10 cellular contexts compared by ENCODE assay signal in the genomic region with DNA sequence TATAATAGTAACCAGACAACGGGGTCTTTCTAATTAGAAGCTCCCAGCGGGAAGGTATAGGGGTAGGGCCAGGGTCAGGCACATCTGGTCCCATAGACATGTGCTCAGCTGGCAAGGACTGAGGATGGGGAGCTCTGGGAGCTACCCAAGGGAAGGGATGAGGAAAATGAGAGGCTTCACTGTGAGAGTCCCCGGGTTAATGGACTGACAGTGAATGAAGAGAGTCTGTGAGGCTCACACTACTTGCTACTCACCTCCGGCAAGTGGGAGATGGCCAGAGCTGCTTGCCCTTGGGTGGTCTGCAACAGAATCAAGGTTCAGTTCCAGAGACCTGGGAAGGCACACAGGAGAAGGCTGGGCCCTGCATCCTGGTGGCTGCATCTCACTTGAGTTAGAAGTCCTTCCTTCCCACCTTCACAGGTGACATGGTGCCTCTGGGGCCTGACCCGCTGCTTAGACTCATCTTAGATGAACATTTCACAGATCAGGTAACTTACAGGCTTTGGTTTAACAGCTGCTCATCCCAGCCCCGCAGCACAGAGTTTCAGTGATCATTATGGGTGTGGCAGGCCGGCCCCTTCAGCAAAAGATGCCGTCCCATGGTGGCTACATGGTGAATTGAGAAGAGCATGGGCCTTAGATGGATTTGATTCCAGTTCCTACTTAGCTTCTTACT. TPM values are rescaled to one million over a fixed set of nuclear protein-coding genes. Genes with fewer than 3 reads are reported as not detected.
DNase-seq lines count a peak whose midpoint lies in the region; ATAC-seq and TF ChIP-seq lines count a peak whose summit lies in the region.
"Had no signal": no experiment of that assay in that cellular context is flagged by ENCODE, and none has a peak within 500 bp of the region (broad histone marks: within the 10 kb centered on the region; RNA-seq: fewer than 3 reads in every experiment).

No MANE protein-coding gene starts in this region.

- H3K4me2 ChIP-seq in MM.1S (ENCODE audit: low read depth, low read length) (no peak overlapping the region), neuronal stem cell (ENCODE audit: insufficient read depth, low read length, poor library complexity, severe bottlenecking) (no peak overlapping the region)

- peaks cover 85% of the 10 kb centered on the region for H3K36me3 Mint-ChIP-seq in activated CD4-positive, alpha-beta T cell treated with anti-CD3 and anti-CD28 coated beads for 36 hours (ENCODE audit: low read depth)
- peaks cover 100% of the 10 kb centered on the region for H3K36me3 Mint-ChIP-seq in stimulated activated effector memory CD8-positive, alpha-beta T cell treated with anti-CD3 and anti-CD28 coated beads, Interleukin-12 subunit alpha, Interleukin-12 subunit beta, amount 100 ng/mL, for 72 hours

- peaks cover 36% of the 10 kb centered on the region for H3F3A ChIP-seq in MM.1S (ENCODE audit: insufficient read depth, low read length)

- no peak overlapping the region for H2AK5ac ChIP-seq in neuronal stem cell (ENCODE audit: low read depth, low read length)

- peak overlapping the region; percentile 99 for H3K27ac Mint-ChIP-seq in activated CD4-positive, alpha-beta T cell treated with anti-CD3 and anti-CD28 coated beads for 36 hours
- peak overlapping the region; percentile 99 for H3K27ac Mint-ChIP-seq in stimulated activated effector memory CD8-positive, alpha-beta T cell treated with anti-CD3 and anti-CD28 coated beads, Interleukin-12 subunit alpha, Interleukin-12 subunit beta, amount 100 ng/mL, for 72 hours

- no peaks in the 10 kb centered on the region for H3K79me1 ChIP-seq in neuronal stem cell (ENCODE audit: low read depth, low read length)

- no peak overlapping the region for H4K8ac ChIP-seq in neuronal stem cell (ENCODE audit: low read depth, low read length)

- H3K4me3 ChIP-seq in MM.1S (ENCODE audit: low read length) (no peak overlapping the region), neuronal stem cell (ENCODE audit: low read length in 2 of 2) (no peak overlapping the region)
- peak overlapping the region; percentile 35 for H3K4me3 ChIP-seq in effector memory CD4-positive, alpha-beta T cell (ENCODE audit: insufficient read depth, low read depth, low read length, poor library complexity, severe bottlenecking)
- H3K4me3 ChIP-seq: ovary had no signal

- H3K4me1 ChIP-seq in MM.1S (ENCODE audit: low read length) (peaks cover 40% of the 10 kb centered on the region), neuronal stem cell (ENCODE audit: control insufficient read depth in 2 of 2, insufficient read depth in 1 of 2, low read depth in 1 of 2, low read length in 2 of 2) (peaks cover 0 to 1% of the 10 kb centered on the region in 2 donors)
- H3K4me1 ChIP-seq in effector memory CD4-positive, alpha-beta T cell (ENCODE audit: control insufficient read depth, insufficient read depth, low read length, poor library complexity, severe bottlenecking): peaks cover 80% of the 10 kb centered on the region

- peak overlapping the region; percentile 72 for H3K4me3 Mint-ChIP-seq in activated CD4-positive, alpha-beta T cell treated with anti-CD3 and anti-CD28 coated beads for 36 hours
- peak overlapping the region; percentile 76 for H3K4me3 Mint-ChIP-seq in stimulated activated effector memory CD8-positive, alpha-beta T cell treated with anti-CD3 and anti-CD28 coated beads, Interleukin-12 subunit alpha, Interleukin-12 subunit beta, amount 100 ng/mL, for 72 hours

- H3K36me3 ChIP-seq in MM.1S (replicated peaks; ENCODE audit: insufficient read depth, low read length) (peaks cover 39% of the 10 kb centered on the region), neuronal stem cell (replicated peaks in 1 of 2; ENCODE audit: control insufficient read depth in 2 of 2, insufficient read depth in 2 of 2, low read length in 2 of 2) (no peaks in the 10 kb centered on the region)
- peaks cover 26% of the 10 kb centered on the region for H3K36me3 ChIP-seq in effector memory CD4-positive, alpha-beta T cell (ENCODE audit: control insufficient read depth, insufficient read depth, low read length)
- H3K36me3 ChIP-seq: ovary had no signal

- no peak overlapping the region for H2BK12ac ChIP-seq in neuronal stem cell (ENCODE audit: low read length)

- no peaks in the 10 kb centered on the region for H3K9me2 ChIP-seq in MM.1S (replicated peaks; ENCODE audit: insufficient read depth, low read length)

- no peak overlapping the region for H3K23ac ChIP-seq in neuronal stem cell (ENCODE audit: low read depth, low read length, poor library complexity)

- DNase-seq in activated CD4-positive, alpha-beta T cell treated with anti-CD3 and anti-CD28 coated beads for 36 hours: no peak
- DNase-seq in activated CD4-positive, alpha-beta T cell treated with anti-CD3 and anti-CD28 coated beads, Interleukin-2, amount 50 U/mL, for 48 hours: no peak
- DNase-seq in MM.1S: no peak
- DNase-seq in effector memory CD4-positive, alpha-beta T cell: no peak
- DNase-seq in stimulated activated effector memory CD8-positive, alpha-beta T cell treated with anti-CD3 and anti-CD28 coated beads, Interleukin-12 subunit alpha, Interleukin-12 subunit beta, amount 100 ng/mL, for 72 hours (ENCODE audit: low spot score in 2 of 2): no peak
- no peak for DNase-seq in neuronal stem cell (ENCODE audit: low spot score)
- DNase-seq in central memory CD4-positive, alpha-beta T cell: no peak
- DNase-seq: NCI-H1930, ovary had no signal

- CTCF ChIA-PET in activated CD4-positive, alpha-beta T cell treated with anti-CD3 and anti-CD28 coated beads for 36 hours (lab: Charles Lee): interaction anchor here (0.8 to 27.5 kb wide), 18 partner anchors 8 to 111 kb away, joined by 3 to 621 read pairs (median 5); a partner anchor contains a TSS

- H2BK15ac ChIP-seq in neuronal stem cell (ENCODE audit: low read length): no peak overlapping the region

- H3K9ac ChIP-seq in MM.1S (ENCODE audit: low read length): no peak overlapping the region
- H3K9ac ChIP-seq in neuronal stem cell (ENCODE audit: low read depth, low read length, poor library complexity): no peak overlapping the region

- peaks cover 100% of the 10 kb centered on the region for H3K79me2 ChIP-seq in MM.1S (ENCODE audit: low read length)

- H3K9me3 ChIP-seq in MM.1S (replicated peaks; ENCODE audit: insufficient read depth, low read length) (no peaks in the 10 kb centered on the region), neuronal stem cell (replicated peaks in 1 of 2; ENCODE audit: control insufficient read depth in 2 of 2, insufficient read depth in 1 of 2, low read depth in 1 of 2, low read length in 2 of 2) (no peaks in the 10 kb centered on the region)
- H3K9me3 ChIP-seq in effector memory CD4-positive, alpha-beta T cell (ENCODE audit: control insufficient read depth, low read length): no peaks in the 10 kb centered on the region
- H3K9me3 ChIP-seq: ovary had no signal

- H2BK120ac ChIP-seq in neuronal stem cell (ENCODE audit: low read depth, low read length): no peak overlapping the region

- H3K4me1 Mint-ChIP-seq in activated CD4-positive, alpha-beta T cell treated with anti-CD3 and anti-CD28 coated beads for 36 hours: peaks cover 96% of the 10 kb centered on the region
- H3K4me1 Mint-ChIP-seq in stimulated activated effector memory CD8-positive, alpha-beta T cell treated with anti-CD3 and anti-CD28 coated beads, Interleukin-12 subunit alpha, Interleukin-12 subunit beta, amount 100 ng/mL, for 72 hours: peaks cover 98% of the 10 kb centered on the region

- H3K27me3 ChIP-seq in MM.1S (replicated peaks; ENCODE audit: insufficient read depth, low read length) (no peaks in the 10 kb centered on the region), neuronal stem cell (ENCODE audit: control insufficient read depth in 3 of 3, insufficient read depth in 3 of 3, low read depth in 1 of 3, low read length in 3 of 3) (peaks cover 0 to 5% (median 0%) of the 10 kb centered on the region in 3 experiments)
- no peaks in the 10 kb centered on the region for H3K27me3 ChIP-seq in effector memory CD4-positive, alpha-beta T cell (replicated peaks; ENCODE audit: control insufficient read depth, insufficient read depth, low read length, poor library complexity, severe bottlenecking)
- H3K27me3 ChIP-seq: ovary had no signal

- no peaks in the 10 kb centered on the region for H3K9me3 Mint-ChIP-seq in activated CD4-positive, alpha-beta T cell treated with anti-CD3 and anti-CD28 coated beads for 36 hours (ENCODE audit: low read depth)
- H3K9me3 Mint-ChIP-seq in stimulated activated effector memory CD8-positive, alpha-beta T cell treated with anti-CD3 and anti-CD28 coated beads, Interleukin-12 subunit alpha, Interleukin-12 subunit beta, amount 100 ng/mL, for 72 hours: no peaks in the 10 kb centered on the region

- WGBS in neuronal stem cell (ENCODE audit: extremely low coverage in 2 of 2, insufficient read length in 2 of 2, insufficient replicate concordance in 1 of 2), 2 donors: no CpG with 5 or more reads among the region's 8 CpGs

- no peak overlapping the region for H2AFZ ChIP-seq in MM.1S (ENCODE audit: low read length)
- no peak overlapping the region for H2AFZ ChIP-seq in neuronal stem cell (ENCODE audit: low read length)

- no peaks in the 10 kb centered on the region for H3K27me3 Mint-ChIP-seq in activated CD4-positive, alpha-beta T cell treated with anti-CD3 and anti-CD28 coated beads for 36 hours

- H3K14ac ChIP-seq in neuronal stem cell (ENCODE audit: low read length): no peak overlapping the region

- intact Hi-C loops in activated CD4-positive, alpha-beta T cell treated with anti-CD3 and anti-CD28 coated beads for 36 hours (cut with DNase I, micrococcal nuclease): loop anchor here (1.0 to 5.0 kb wide), 4 partner anchors 10 to 108 kb away; a partner anchor contains a TSS

- no peak overlapping the region for H4K91ac ChIP-seq in neuronal stem cell (ENCODE audit: low read depth, low read length, poor library complexity)

- H3K27ac ChIP-seq in MM.1S (ENCODE audit: low read length): peak overlapping the region; percentile 58; the same call in 1 of the 2 replicates
- H3K27ac ChIP-seq in effector memory CD4-positive, alpha-beta T cell (ENCODE audit: insufficient read depth, low read length, poor library complexity, severe bottlenecking): peak overlapping the region; percentile 93
- no peak overlapping the region for H3K27ac ChIP-seq in neuronal stem cell (replicated peaks; ENCODE audit: low read length)
- H3K27ac ChIP-seq: ovary had no signal

- H3K18ac ChIP-seq in neuronal stem cell (ENCODE audit: low read length): no peak overlapping the region

- H3K4ac ChIP-seq in neuronal stem cell (ENCODE audit: low read length): no peak overlapping the region

- peaks cover 71% of the 10 kb centered on the region for H4K20me1 ChIP-seq in MM.1S (ENCODE audit: insufficient read depth, low read length)

- no peak overlapping the region for H2BK5ac ChIP-seq in neuronal stem cell (ENCODE audit: low read length)

- POLR2A ChIA-PET in activated CD4-positive, alpha-beta T cell treated with anti-CD3 and anti-CD28 coated beads for 36 hours (lab: Charles Lee): interaction anchor here (0.8 to 7.5 kb wide), 9 partner anchors 8 to 741 kb away, joined by 3 to 129 read pairs (median 4); a partner anchor contains a TSS

- no peak for TF ChIP-seq CTCF in MM.1S (IDR thresholded peaks at IDR 0.05; ENCODE audit: low read length)

- ATAC-seq in activated CD4-positive, alpha-beta T cell treated with anti-CD3 and anti-CD28 coated beads for 36 hours: no peak
- ATAC-seq in stimulated activated effector memory CD8-positive, alpha-beta T cell treated with anti-CD3 and anti-CD28 coated beads, Interleukin-12 subunit alpha, Interleukin-12 subunit beta, amount 100 ng/mL, for 72 hours: no peak
- no peak for ATAC-seq in GM18517 (IDR thresholded peaks at IDR 0.05; ENCODE audit: unreplicated experiment)

RNA-seq across cellular contexts. Expression of a gene that starts 31.7 kb away (rescaled TPM):
- 100 to 1,000 TPM in 1 of 2 experiments, 10 to 100 TPM in 1; 91.2 to 100 TPM for total RNA-seq in activated CD4-positive, alpha-beta T cell treated with anti-CD3 and anti-CD28 coated beads for 36 hours
- 36.1 TPM for polyA plus RNA-seq in neuronal stem cell (2013, experiment 1 of 2)
- 34.0 TPM for polyA plus RNA-seq in neuronal stem cell (2013, experiment 2 of 2)

RNA-seq across cellular contexts. Expression of a gene that starts 54.8 kb away (rescaled TPM):
- 1 to 10 TPM; 8.3 to 8.7 TPM for total RNA-seq in activated CD4-positive, alpha-beta T cell treated with anti-CD3 and anti-CD28 coated beads for 36 hours
- 15.3 TPM for polyA plus RNA-seq in neuronal stem cell (2013, experiment 1 of 2)
- 15.9 TPM for polyA plus RNA-seq in neuronal stem cell (2013, experiment 2 of 2)
